12 cellular contexts compared by ENCODE assay signal in the genomic region with DNA sequence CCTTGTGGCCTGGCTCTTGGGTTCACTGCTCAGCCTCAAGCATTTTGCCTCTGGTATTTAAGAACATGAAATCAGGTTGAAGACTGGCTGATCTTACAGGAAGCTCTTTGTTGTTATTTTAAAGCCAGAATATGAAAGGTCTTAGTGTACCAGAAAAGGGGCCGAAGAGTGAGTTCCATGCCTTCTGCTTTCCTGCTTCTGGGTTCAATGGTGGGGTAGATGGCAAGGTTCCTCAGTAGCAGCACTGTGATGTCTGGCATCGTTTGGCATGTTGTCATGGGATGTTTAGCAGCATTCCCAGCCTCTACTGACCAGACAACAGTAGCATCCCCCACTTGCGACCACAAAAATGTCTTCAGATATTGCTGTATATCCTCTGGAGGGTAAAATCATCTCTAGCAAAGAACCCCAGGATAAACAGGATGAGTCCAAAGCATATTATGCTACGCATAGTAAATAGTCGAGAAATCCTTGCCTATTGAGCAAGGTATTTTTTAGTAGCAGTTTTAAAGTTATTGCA. TPM values are rescaled to one million over a fixed set of nuclear protein-coding genes. Genes with fewer than 3 reads are reported as not detected.
DNase-seq lines count a peak whose midpoint lies in the region; ATAC-seq and TF ChIP-seq lines count a peak whose summit lies in the region.
"Had no signal": no experiment of that assay in that cellular context is flagged by ENCODE, and none has a peak within 500 bp of the region (broad histone marks: within the 10 kb centered on the region; RNA-seq: fewer than 3 reads in every experiment).

No MANE protein-coding gene starts in this region.

- no peaks in the 10 kb centered on the region for H3F3A ChIP-seq in Loucy (ENCODE audit: low read depth)

- peaks cover 63% of the 10 kb centered on the region for H3K4me1 ChIP-seq in CD8-positive, alpha-beta memory T cell (ENCODE audit: insufficient read depth, low read length)
- peaks cover 70% of the 10 kb centered on the region for H3K4me1 ChIP-seq in Loucy (ENCODE audit: insufficient read depth, low read length, poor library complexity, severe bottlenecking)

- H3K9me3 Mint-ChIP-seq in CD8-positive, alpha-beta memory T cell: no peaks in the 10 kb centered on the region
- no peaks in the 10 kb centered on the region for H3K9me3 Mint-ChIP-seq in chondrocyte (ENCODE audit: low read depth)
- H3K9me3 Mint-ChIP-seq in neural crest cell: no peaks in the 10 kb centered on the region

- no peak overlapping the region for H3K27ac ChIP-seq in CD8-positive, alpha-beta memory T cell (ENCODE audit: low read depth, low read length)

- H3K4me3 ChIP-seq in CD8-positive, alpha-beta memory T cell (ENCODE audit: low read length): no peak overlapping the region
- H3K4me3 ChIP-seq in Loucy (ENCODE audit: low read length, poor library complexity, severe bottlenecking): peak overlapping the region; percentile 82

- H3K79me2 ChIP-seq in Loucy (ENCODE audit: insufficient read depth, low read length): peaks cover 82% of the 10 kb centered on the region

- peaks cover 0 to 5% of the 10 kb centered on the region in 2 donors for H3K27me3 Mint-ChIP-seq in CD8-positive, alpha-beta memory T cell
- no peaks in the 10 kb centered on the region for H3K27me3 Mint-ChIP-seq in chondrocyte (ENCODE audit: low read depth)
- H3K27me3 Mint-ChIP-seq in neural crest cell (ENCODE audit: low read depth): peaks cover 3% of the 10 kb centered on the region

- H3K4me1 Mint-ChIP-seq in CD8-positive, alpha-beta memory T cell: peaks cover 76 to 86% (median 78%) of the 10 kb centered on the region in 3 donors
- H3K4me1 Mint-ChIP-seq in chondrocyte (ENCODE audit: low read depth) (peaks cover 53% of the 10 kb centered on the region), neural crest cell (peaks cover 57% of the 10 kb centered on the region)

- TF ChIP-seq CTCF in Loucy (conservative IDR thresholded peaks at IDR 0.05; ENCODE audit: low read length) (no peak), chondrocyte (IDR thresholded peaks at IDR 0.05) (no peak), neural crest cell (conservative IDR thresholded peaks at IDR 0.05) (no peak)

- no peak for DNase-seq in CD8-positive, alpha-beta memory T cell
- DNase-seq in chondrocyte (ENCODE audit: low spot score) (no peak), neural crest cell (ENCODE audit: low read depth, low spot score) (no peak), NCI-H1436 (lab: John Stamatoyannopoulos, UW) (no peak)
- DNase-seq: activated CD4-positive, alpha-beta T cell treated with anti-CD3 and anti-CD28 coated beads, Interleukin-2, amount 50 U/mL, for 4 hours; DMS79 treated with DMSO at 0.1 percent for 48 hours; kidney; nucleus accumbens; stimulated activated CD4-positive, alpha-beta T cell treated with anti-CD3 and anti-CD28 coated beads, Interleukin-4, amount 100 ng/mL, for 1 hour had no signal

- CTCF ChIA-PET in CD8-positive, alpha-beta memory T cell (lab: Charles Lee): interaction anchor here (1.3 to 3.7 kb wide), 4 partner anchors 18 to 51 kb away, joined by 3 to 24 read pairs (median 10); partner anchors contain the start of gene GLB1L3

- peak overlapping the region in 4 of 8 donors; percentile 32 to 68 (median 60) for H3K27ac Mint-ChIP-seq in CD8-positive, alpha-beta memory T cell
- H3K27ac Mint-ChIP-seq in chondrocyte (ENCODE audit: unreplicated experiment) (peak overlapping the region; percentile 45), neural crest cell (ENCODE audit: unreplicated experiment) (no peak overlapping the region)

- H2AFZ ChIP-seq in Loucy (ENCODE audit: low read length): no peak overlapping the region

- no peaks in the 10 kb centered on the region for H3K36me3 ChIP-seq in CD8-positive, alpha-beta memory T cell (ENCODE audit: insufficient read depth, low read length)
- H3K36me3 ChIP-seq in Loucy (ENCODE audit: insufficient read depth, low read length): no peaks in the 10 kb centered on the region

- H3K27me3 ChIP-seq in CD8-positive, alpha-beta memory T cell (ENCODE audit: insufficient read depth, low read length, poor library complexity, severe bottlenecking): no peaks in the 10 kb centered on the region
- H3K27me3 ChIP-seq in Loucy (ENCODE audit: insufficient read depth, low read length, poor library complexity, severe bottlenecking): no peaks in the 10 kb centered on the region

- ATAC-seq in GM21723 (IDR thresholded peaks at IDR 0.05; ENCODE audit: unreplicated experiment) (no peak), GM21526 (IDR thresholded peaks at IDR 0.05; ENCODE audit: low FRiP score, unreplicated experiment) (no peak)

- POLR2A ChIA-PET in CD8-positive, alpha-beta memory T cell (lab: Charles Lee): no interaction called here

- peaks cover 36% of the 10 kb centered on the region for H4K20me1 ChIP-seq in Loucy (ENCODE audit: insufficient read depth, low read length, poor library complexity, severe bottlenecking)

- peaks cover 0 to 29% (median 5%) of the 10 kb centered on the region in 3 donors for H3K36me3 Mint-ChIP-seq in CD8-positive, alpha-beta memory T cell
- peaks cover 3% of the 10 kb centered on the region for H3K36me3 Mint-ChIP-seq in chondrocyte (ENCODE audit: low read depth)
- H3K36me3 Mint-ChIP-seq in neural crest cell (ENCODE audit: low read depth): no peaks in the 10 kb centered on the region

- H3K9me2 ChIP-seq in Loucy (replicated peaks; ENCODE audit: low read depth, low read length): no peaks in the 10 kb centered on the region

- H3K9ac ChIP-seq in Loucy (ENCODE audit: low read depth, low read length, poor library complexity, severe bottlenecking): peak overlapping the region; percentile 82

- peak overlapping the region; percentile 66 to 98 (median 95) for H3K4me3 Mint-ChIP-seq in CD8-positive, alpha-beta memory T cell
- H3K4me3 Mint-ChIP-seq in chondrocyte (ENCODE audit: unreplicated experiment) (peak overlapping the region; percentile 38), neural crest cell (peak overlapping the region; percentile 96)

- peak overlapping the region; percentile 88 for H3K4me2 ChIP-seq in Loucy (ENCODE audit: low read depth, low read length, poor library complexity, severe bottlenecking)

- no peaks in the 10 kb centered on the region for H3K9me3 ChIP-seq in CD8-positive, alpha-beta memory T cell (ENCODE audit: low read length)
- H3K9me3 ChIP-seq in Loucy (ENCODE audit: insufficient read depth, low read depth, low read length): no peaks in the 10 kb centered on the region

RNA-seq across cellular contexts. Expression of gene VPS26B, which starts 2.4 kb away (rescaled TPM):
- 10 to 100 TPM; 36.6 to 36.7 TPM for total RNA-seq in CD8-positive, alpha-beta memory T cell
- polyA plus RNA-seq in CD8-positive, alpha-beta memory T cell: 73.5 TPM
- total RNA-seq in chondrocyte: 49.1 to 54.5 TPM (median 50.4 TPM) in 3 replicates
- 45.6 and 47.8 TPM in 2 replicates for total RNA-seq in neural crest cell

RNA-seq across cellular contexts. Expression of gene NCAPD3, which starts 3.1 kb away (rescaled TPM):
- 10 to 100 TPM; 76.7 to 80.4 TPM for total RNA-seq in CD8-positive, alpha-beta memory T cell
- polyA plus RNA-seq in CD8-positive, alpha-beta memory T cell: 14.3 TPM
- total RNA-seq in chondrocyte: 13.2 to 24.3 TPM (median 17.0 TPM) in 3 replicates
- total RNA-seq in neural crest cell: 53.6 and 53.8 TPM in 2 replicates

RNA-seq across cellular contexts. Expression of gene THYN1, which starts 26.3 kb away (rescaled TPM):
- total RNA-seq in CD8-positive, alpha-beta memory T cell: 10 to 100 TPM; 58.9 to 68.4 TPM
- 133 TPM for polyA plus RNA-seq in CD8-positive, alpha-beta memory T cell
- total RNA-seq in chondrocyte (25.4 to 27.8 TPM (median 25.5 TPM) in 3 replicates), neural crest cell (62.5 and 62.6 TPM in 2 replicates)

RNA-seq across cellular contexts. Expression of gene ACAD8, which starts 26.5 kb away (rescaled TPM):
- total RNA-seq in CD8-positive, alpha-beta memory T cell: 10 to 100 TPM; 27.1 to 28.2 TPM
- 20.9 TPM for polyA plus RNA-seq in CD8-positive, alpha-beta memory T cell
- total RNA-seq in chondrocyte (14.9 to 21.1 TPM (median 17.0 TPM) in 3 replicates), neural crest cell (28.5 and 28.7 TPM in 2 replicates)

RNA-seq across cellular contexts. Expression of gene GLB1L3, which starts 49.3 kb away (rescaled TPM):
- total RNA-seq in CD8-positive, alpha-beta memory T cell: 1 to 10 TPM; 2.3 to 3.0 TPM
- polyA plus RNA-seq in CD8-positive, alpha-beta memory T cell: 2.0 TPM
- total RNA-seq in chondrocyte: not detected in 3 replicates
- 0.14 and 0.28 TPM in 2 replicates for total RNA-seq in neural crest cell

Comparison
In these comparisons a context has a peak if more than half of its experiments do, and no peak if none do; other contexts are left out.
1. H3K4me3 Mint-ChIP-seq: peak in every context shown above with its lines; median percentile 96 in neural crest cell; 95 in CD8-positive, alpha-beta memory T cell; 38 in chondrocyte.